In genomic region chr18:49059028-49059670, GRCh38 we compare ENCODE assay signal across 14 cellular contexts.
DNase-seq lines count a peak whose midpoint lies in the region; ATAC-seq, FAIRE-seq and TF ChIP-seq lines count a peak whose summit lies in the region.
"Had no signal": no experiment of that assay in that cellular context is flagged by ENCODE, and none has a peak within 500 bp of the region (broad histone marks: within the 10 kb centered on the region; RNA-seq: fewer than 3 reads in every experiment).

No MANE protein-coding gene starts in this region.

- H3K79me2 ChIP-seq in OCI-LY7 (ENCODE audit: insufficient read depth, low read depth, low read length), result no peaks in the 10 kb centered on the region
- no peaks in the 10 kb centered on the region for H3K79me2 ChIP-seq in fibroblast of lung (ENCODE audit: control insufficient read depth, insufficient read depth, low read length)

- H3K27me3 Mint-ChIP-seq in activated CD8-positive, alpha-beta T cell treated with anti-CD3 and anti-CD28 coated beads for 36 hours, result no peaks in the 10 kb centered on the region

- H3K4me3 ChIP-seq in AG09309 (ENCODE audit: control insufficient read depth, low read depth, low read length) (no peak overlapping the region), OCI-LY7 (ENCODE audit: low read depth, low read length, poor library complexity, severe bottlenecking) (peak overlapping the region; percentile 38), fibroblast of lung (replicated peaks in 1 of 4; ENCODE audit: control extremely low read depth in 1 of 4, insufficient read depth in 1 of 4, low read depth in 3 of 4, low read length in 4 of 4) (no peak overlapping the region), mucosa of descending colon (no peak overlapping the region)
- H3K4me3 ChIP-seq: gastroesophageal sphincter had no signal

- POLR2A ChIA-PET in OCI-LY7 (lab: Charles Lee), result interaction anchor here (0.5 to 1.5 kb wide), 5 partner anchors 8 to 400 kb away, joined by 3 to 4 read pairs (median 4); no protein-coding TSS in a partner anchor
- POLR2A ChIA-PET in activated CD8-positive, alpha-beta T cell treated with anti-CD3 and anti-CD28 coated beads for 36 hours (lab: Charles Lee), result no interaction called here

- no peak overlapping the region for H3K4me3 Mint-ChIP-seq in activated CD8-positive, alpha-beta T cell treated with anti-CD3 and anti-CD28 coated beads for 36 hours
- H3K4me3 Mint-ChIP-seq: stimulated activated effector memory CD8-positive, alpha-beta T cell treated with anti-CD3 and anti-CD28 coated beads, Interleukin-12 subunit alpha, Interleukin-12 subunit beta, amount 100 ng/mL, for 72 hours had no signal

- FAIRE-seq in GM19239 (lab: Jason Lieb, UNC), result peak; percentile 28
- FAIRE-seq: colon, GM12892 had no signal

- H4K20me1 ChIP-seq in OCI-LY7 (ENCODE audit: insufficient read depth, low read length) (no peaks in the 10 kb centered on the region), fibroblast of lung (ENCODE audit: control insufficient read depth, extremely low read depth, insufficient read depth, low read length) (no peaks in the 10 kb centered on the region)

- H3K36me3 Mint-ChIP-seq in activated CD8-positive, alpha-beta T cell treated with anti-CD3 and anti-CD28 coated beads for 36 hours (ENCODE audit: low read depth), result peaks cover 5% of the 10 kb centered on the region
- H3K36me3 Mint-ChIP-seq: stimulated activated effector memory CD8-positive, alpha-beta T cell treated with anti-CD3 and anti-CD28 coated beads, Interleukin-12 subunit alpha, Interleukin-12 subunit beta, amount 100 ng/mL, for 72 hours had no signal

- ATAC-seq in activated CD8-positive, alpha-beta T cell treated with anti-CD3 and anti-CD28 coated beads for 36 hours, result no peak
- no peak for ATAC-seq in GM18517 (IDR thresholded peaks at IDR 0.05; ENCODE audit: unreplicated experiment)
- no peak for ATAC-seq in mucosa of descending colon
- ATAC-seq: activated naive CD4-positive, alpha-beta T cell treated with anti-CD3 and anti-CD28 coated beads, Interleukin-2, amount 50 U/mL, for 72 hours; gastroesophageal sphincter; stimulated activated effector memory CD8-positive, alpha-beta T cell treated with anti-CD3 and anti-CD28 coated beads, Interleukin-12 subunit alpha, Interleukin-12 subunit beta, amount 100 ng/mL, for 72 hours had no signal

- H3K4me2 ChIP-seq in OCI-LY7 (ENCODE audit: low read length) (peak overlapping the region; percentile 68), fibroblast of lung (ENCODE audit: extremely low read depth, insufficient read depth, low read length) (no peak overlapping the region)

- H3K4me1 Mint-ChIP-seq in activated CD8-positive, alpha-beta T cell treated with anti-CD3 and anti-CD28 coated beads for 36 hours (ENCODE audit: low read depth), result peaks cover 25% of the 10 kb centered on the region

- H3K9me2 ChIP-seq in OCI-LY7 (ENCODE audit: insufficient read depth, low read length), result no peaks in the 10 kb centered on the region

- CTCF ChIA-PET in OCI-LY7 (lab: Charles Lee; ENCODE audit: unreplicated experiment), result no interaction called here
- CTCF ChIA-PET in activated CD8-positive, alpha-beta T cell treated with anti-CD3 and anti-CD28 coated beads for 36 hours (lab: Charles Lee), result interaction anchor here (1.1 kb wide), 1 partner anchor 387 kb away, joined by 3 read pairs; no protein-coding TSS in a partner anchor

- H2AFZ ChIP-seq in OCI-LY7 (ENCODE audit: low read length) (no peak overlapping the region), fibroblast of lung (ENCODE audit: low read length) (no peak overlapping the region)

- H3K4me1 ChIP-seq in OCI-LY7 (ENCODE audit: insufficient read depth, low read length, poor library complexity, severe bottlenecking) (peaks cover 93% of the 10 kb centered on the region), fibroblast of lung (ENCODE audit: control insufficient read depth, extremely low read depth, insufficient read depth, low read length) (peaks cover 5% of the 10 kb centered on the region), mucosa of descending colon (ENCODE audit: low read depth) (no peaks in the 10 kb centered on the region)

- H3K9me3 ChIP-seq in OCI-LY7 (ENCODE audit: low read length) (no peaks in the 10 kb centered on the region), fibroblast of lung (ENCODE audit: control insufficient read depth, insufficient read depth, low read depth, low read length) (no peaks in the 10 kb centered on the region), mucosa of descending colon (no peaks in the 10 kb centered on the region)
- H3K9me3 ChIP-seq: gastroesophageal sphincter had no signal

- no peak overlapping the region for H3K9ac ChIP-seq in fibroblast of lung (ENCODE audit: insufficient read depth, low read length)

- BruUV-seq in OCI-LY7 (replicated peaks; lab: Mats Ljungman, UMichigan), result no TSS peak

- H3K9me3 Mint-ChIP-seq in activated CD8-positive, alpha-beta T cell treated with anti-CD3 and anti-CD28 coated beads for 36 hours, result no peaks in the 10 kb centered on the region
- H3K9me3 Mint-ChIP-seq: stimulated activated effector memory CD8-positive, alpha-beta T cell treated with anti-CD3 and anti-CD28 coated beads, Interleukin-12 subunit alpha, Interleukin-12 subunit beta, amount 100 ng/mL, for 72 hours had no signal

- H3K27ac ChIP-seq in OCI-LY7 (ENCODE audit: low read depth, low read length, poor library complexity, severe bottlenecking) (peak overlapping the region; percentile 100), fibroblast of lung (ENCODE audit: insufficient read depth, low read length) (no peak overlapping the region)
- H3K27ac ChIP-seq: gastroesophageal sphincter had no signal

- H3K27ac Mint-ChIP-seq in activated CD8-positive, alpha-beta T cell treated with anti-CD3 and anti-CD28 coated beads for 36 hours, result no peak overlapping the region
- H3K27ac Mint-ChIP-seq: activated naive CD4-positive, alpha-beta T cell treated with anti-CD3 and anti-CD28 coated beads, Interleukin-2, amount 50 U/mL, for 72 hours had no signal

- no peaks in the 10 kb centered on the region for H3K27me3 ChIP-seq in fibroblast of lung (ENCODE audit: control insufficient read depth, insufficient read depth, low read length)
- H3K27me3 ChIP-seq: gastroesophageal sphincter had no signal

- DNase-seq in AG09309 (ENCODE audit: low read depth) (no peak), GM19239 (ENCODE audit: insufficient read length, low spot score) (no peak), OCI-LY7 (ENCODE audit: low spot score) (peak; percentile 94), fibroblast of lung (ENCODE audit: low read depth in 2 of 2) (peak in 1 of 2 donors; percentile 34), mucosa of descending colon (no peak)
- no peak for DNase-seq in activated CD8-positive, alpha-beta T cell treated with anti-CD3 and anti-CD28 coated beads for 36 hours
- DNase-seq in activated CD8-positive, alpha-beta memory T cell treated with anti-CD3 and anti-CD28 coated beads, Interleukin-2, amount 50 U/mL, for 48 hours, result no peak
- DNase-seq: activated CD4-positive, alpha-beta T cell treated with anti-CD3 and anti-CD28 coated beads, Interleukin-2, amount 50 U/mL, for 48 hours had no signal

- intact Hi-C loops in OCI-LY7 (cut with micrococcal nuclease; ENCODE audit: unreplicated experiment) (loop anchor here (1.0 to 10.0 kb wide), 2 partner anchors 35 to 116 kb away; no protein-coding TSS in a partner anchor), mucosa of descending colon (cut with DNase I, micrococcal nuclease) (no loop called here)
- intact Hi-C loops in activated CD8-positive, alpha-beta T cell treated with anti-CD3 and anti-CD28 coated beads for 36 hours (cut with micrococcal nuclease), result no loop called here

- TF ChIP-seq CTCF in AG09309 (IDR thresholded peaks at IDR 0.05; ENCODE audit: control insufficient read depth, insufficient read depth, low read depth, low read length, missing control alignments), result peak; percentile 11
- TF ChIP-seq CTCF in OCI-LY7 (conservative IDR thresholded peaks at IDR 0.05; ENCODE audit: low read length), result peak; percentile 78
- peak; percentile 12 to 40 for TF ChIP-seq CTCF in fibroblast of lung (conservative IDR thresholded peaks at IDR 0.05 in 1 of 2, IDR thresholded peaks at IDR 0.05 in 1 of 2; ENCODE audit: low read depth in 1 of 2, low read length in 2 of 2)
- TF ChIP-seq CTCF in activated CD8-positive, alpha-beta T cell treated with anti-CD3 and anti-CD28 coated beads for 36 hours (IDR thresholded peaks at IDR 0.05), result no peak
- TF ChIP-seq CTCF in mucosa of descending colon (IDR thresholded peaks at IDR 0.05), result no peak

- H3K36me3 ChIP-seq in OCI-LY7 (ENCODE audit: insufficient read depth, low read length), result 0 out of 2 replicates have a peak, but pooled peaks cover 5% of the 10 kb centered on the region
- no peaks in the 10 kb centered on the region for H3K36me3 ChIP-seq in fibroblast of lung (ENCODE audit: control insufficient read depth, insufficient read depth, low read length)
- no peaks in the 10 kb centered on the region for H3K36me3 ChIP-seq in mucosa of descending colon (ENCODE audit: low read depth)

Comparison
In these comparisons a context has a peak if more than half of its experiments do, and no peak if none do; other contexts are left out.
1. CTCF ChIP-seq: peak in AG09309 (single experiment), OCI-LY7 (single experiment) and fibroblast of lung (2 of 2); none in activated CD8-positive, alpha-beta T cell treated with anti-CD3 and anti-CD28 coated beads for 36 hours (single experiment) and mucosa of descending colon (single experiment).